Comparison of ENCODE assay signal across 19 cellular contexts in genomic region chr7:150382844-150383225, GRCh38. TPM values are rescaled to one million over a fixed set of nuclear protein-coding genes. Genes with fewer than 3 reads are reported as not detected.
DNase-seq lines count a peak whose midpoint lies in the region; ATAC-seq, FAIRE-seq and TF ChIP-seq lines count a peak whose summit lies in the region.
"Had no signal": no experiment of that assay in that cellular context is flagged by ENCODE, and none has a peak within 500 bp of the region (broad histone marks: within the 10 kb centered on the region; RNA-seq: fewer than 3 reads in every experiment).

No MANE protein-coding gene starts in this region.

- in situ Hi-C loops in HepG2 (cut with HindIII; ENCODE audit: extremely low pct_ligation_motif_present, low pct_unique_long_range_greater_than_20kb): no loop called here

- H3K9me3 ChIP-seq in HepG2 (ENCODE audit: low read length) (no peaks in the 10 kb centered on the region), right lobe of liver (no peaks in the 10 kb centered on the region), SU-DHL-6 (ENCODE audit: insufficient read depth, low read length) (no peaks in the 10 kb centered on the region), stomach (no peaks in the 10 kb centered on the region)
- H3K9me3 ChIP-seq: lower lobe of right lung, psoas muscle had no signal

- 3% methylated on average over 4 of the region's 4 CpGs for WGBS in HepG2 (ENCODE audit: low lambda C conversion rate)
- WGBS in right lobe of liver (ENCODE audit: insufficient coverage, low coverage, low lambda C conversion rate, missing lambda C conversion rate): 37% methylated on average over 3 of the region's 4 CpGs
- WGBS in stomach, 5 donors: 30 to 62% (median 34%) methylated on average over 4 of the region's 4 CpGs

- FAIRE-seq in HepG2 (lab: Jason Lieb, UNC): no peak
- FAIRE-seq: H54 had no signal

- no peak overlapping the region for H3K27ac Mint-ChIP-seq in T-cell
- H3K27ac Mint-ChIP-seq: activated CD8-positive, alpha-beta T cell treated with anti-CD3 and anti-CD28 coated beads for 36 hours; T-helper 2 cell treated with Interferon-gamma antibody and Interleukin-4, amounts not matched to agents 5 μg/mL and 100 μg/mL, for 36 hours had no signal

- peaks cover 47% of the 10 kb centered on the region for H3K79me2 ChIP-seq in HepG2 (ENCODE audit: insufficient read depth, low read length)
- H3K79me2 ChIP-seq in SU-DHL-6 (ENCODE audit: insufficient read depth, low read length): 0 out of 2 replicates have a peak, but pooled peaks cover 3% of the 10 kb centered on the region

- peak overlapping the region; percentile 94 for H3K27ac ChIP-seq in HepG2 (ENCODE audit: extremely low read length, insufficient read depth, low read length)
- H3K27ac ChIP-seq in right lobe of liver: no peak overlapping the region
- H3K27ac ChIP-seq in SU-DHL-6 (ENCODE audit: low read depth, low read length): peak overlapping the region; percentile 33
- peak overlapping the region; percentile 97 for H3K27ac ChIP-seq in layer of hippocampus (ENCODE audit: low read depth, low read length)
- peak overlapping the region in 2 of 5 donors; percentile 24 to 38 for H3K27ac ChIP-seq in stomach
- H3K27ac ChIP-seq: epithelial cell of prostate, lower lobe of right lung, psoas muscle had no signal

- H3K4me2 ChIP-seq in HepG2 (ENCODE audit: low read depth, low read length) (peak overlapping the region; percentile 81), SU-DHL-6 (ENCODE audit: low read depth, low read length, poor library complexity, severe bottlenecking) (peak overlapping the region; percentile 32)

- DNase-seq in HepG2 (ENCODE audit: low spot score) (no peak), right lobe of liver (no peak), NCI-H2107 (lab: John Stamatoyannopoulos, UW) (no peak), stomach (no peak), T-cell (no peak)
- DNase-seq: activated CD8-positive, alpha-beta T cell treated with anti-CD3 and anti-CD28 coated beads for 36 hours; activated naive CD4-positive, alpha-beta T cell; DMS79 treated with DMSO at 0.1 percent for 48 hours; lower lobe of right lung; MV-4-11; NCI-H345; psoas muscle; stimulated activated CD4-positive, alpha-beta T cell treated with anti-CD3 and anti-CD28 coated beads, Interleukin-15, amount 100 ng/mL, for 24 hours had no signal

- no peak for TF ChIP-seq CTCF in HepG2 (CRISPR knock-in tag; IDR thresholded peaks at IDR 0.05)
- TF ChIP-seq CTCF in right lobe of liver (IDR thresholded peaks at IDR 0.05): no peak
- no peak for TF ChIP-seq CTCF in SU-DHL-6 (IDR thresholded peaks at IDR 0.05; ENCODE audit: insufficient read depth, low read length, poor library complexity, severe bottlenecking)
- TF ChIP-seq CTCF in stomach (IDR thresholded peaks at IDR 0.05): no peak

- intact Hi-C loops in HepG2 (cut with micrococcal nuclease; ENCODE audit: unreplicated experiment): loop anchor here (1.0 kb wide), 1 partner anchor 28 kb away; no protein-coding TSS in a partner anchor
- intact Hi-C loops in right lobe of liver (cut with DNase I): no loop called here
- intact Hi-C loops in stomach (cut with DNase I; ENCODE audit: low total_unique reads): no loop called here

- POLR2A ChIA-PET in HepG2 (lab: Yijun Ruan, JAX): interaction anchor here (1.1 to 8.7 kb wide), 4 partner anchors 14 to 40 kb away, joined by 3 to 181 read pairs (median 76); partner anchors contain the start of genes RARRES2 and REPIN1
- POLR2A ChIA-PET in T-cell (lab: Charles Lee): no interaction called here

- H2AFZ ChIP-seq in HepG2 (ENCODE audit: low read length): no peak overlapping the region
- no peak overlapping the region for H2AFZ ChIP-seq in SU-DHL-6 (ENCODE audit: low read depth, low read length, severe bottlenecking)

- TF ChIP-seq EP300 in HepG2 (IDR thresholded peaks at IDR 0.05; ENCODE audit: low read depth in 2 of 2, low read length in 2 of 2) (no peak), HepG2 (CRISPR knock-in tag; IDR thresholded peaks at IDR 0.05; ENCODE audit: borderline replicate concordance) (no peak), stomach (IDR thresholded peaks at IDR 0.05) (no peak)

- H3K4me3 Mint-ChIP-seq in T-cell: no peak overlapping the region
- H3K4me3 Mint-ChIP-seq: activated CD8-positive, alpha-beta T cell treated with anti-CD3 and anti-CD28 coated beads for 36 hours; T-helper 2 cell treated with Interferon-gamma antibody and Interleukin-4, amounts not matched to agents 5 μg/mL and 100 μg/mL, for 36 hours had no signal

- TF ChIP-seq POLR2A in HepG2 (IDR thresholded peaks at IDR 0.05; ENCODE audit: insufficient read depth in 1 of 2, low read depth in 2 of 2, low read length in 2 of 2) (no peak), right lobe of liver (IDR thresholded peaks at IDR 0.05) (no peak), stomach (IDR thresholded peaks at IDR 0.05) (no peak)

- no peaks in the 10 kb centered on the region for H3K9me3 Mint-ChIP-seq in T-cell
- H3K9me3 Mint-ChIP-seq: activated CD8-positive, alpha-beta T cell treated with anti-CD3 and anti-CD28 coated beads for 36 hours; T-helper 2 cell treated with Interferon-gamma antibody and Interleukin-4, amounts not matched to agents 5 μg/mL and 100 μg/mL, for 36 hours had no signal

- BruUV-seq in HepG2 (replicated peaks; lab: Mats Ljungman, UMichigan): no TSS peak

- no peaks in the 10 kb centered on the region for H3K27me3 Mint-ChIP-seq in T-cell
- H3K27me3 Mint-ChIP-seq: activated CD8-positive, alpha-beta T cell treated with anti-CD3 and anti-CD28 coated beads for 36 hours had no signal

- peaks cover 3% of the 10 kb centered on the region for H3K36me3 Mint-ChIP-seq in T-cell

- TF ChIP-seq RAD21 in HepG2 (CRISPR knock-in tag; IDR thresholded peaks at IDR 0.05): no peak

- peaks cover 25 to 34% (median 31%) of the 10 kb centered on the region in 3 donors for H3K4me1 Mint-ChIP-seq in T-cell

- ATAC-seq in HepG2 (no peak), right lobe of liver (no peak), HG02885 (IDR thresholded peaks at IDR 0.05; ENCODE audit: poor library complexity, unreplicated experiment) (no peak), T-cell (replicated peaks in 1 of 4) (no peak)
- ATAC-seq: activated CD8-positive, alpha-beta T cell treated with anti-CD3 and anti-CD28 coated beads for 36 hours; lower lobe of right lung; psoas muscle had no signal

- CTCF ChIA-PET in HepG2 (lab: Yijun Ruan, JAX; ENCODE audit: low intra/inter-chr PET ratio, low total read pairs) (no interaction called here), T-cell (lab: Charles Lee) (no interaction called here)

- H3K27me3 ChIP-seq in HepG2 (ENCODE audit: control insufficient read depth in 1 of 2, insufficient read depth in 2 of 2, low read length in 2 of 2): no peaks in the 10 kb centered on the region
- H3K27me3 ChIP-seq in right lobe of liver: no peaks in the 10 kb centered on the region
- H3K27me3 ChIP-seq in SU-DHL-6 (ENCODE audit: low read length): no peaks in the 10 kb centered on the region
- H3K27me3 ChIP-seq in layer of hippocampus (ENCODE audit: control insufficient read depth, insufficient read depth, low read length): no peaks in the 10 kb centered on the region
- no peaks in the 10 kb centered on the region for H3K27me3 ChIP-seq in stomach

- H3K4me3 ChIP-seq in HepG2 (replicated peaks in 1 of 3; ENCODE audit: insufficient read depth in 1 of 3, low read depth in 2 of 3, low read length in 3 of 3): peak overlapping the region in 2 of 3 experiments; percentile 28 to 56; a peak in 3 of 6 replicates
- H3K4me3 ChIP-seq in right lobe of liver: no peak overlapping the region
- no peak overlapping the region for H3K4me3 ChIP-seq in SU-DHL-6 (ENCODE audit: insufficient read depth, low read length, poor library complexity, severe bottlenecking)
- H3K4me3 ChIP-seq in stomach: no peak overlapping the region
- H3K4me3 ChIP-seq: lower lobe of right lung, psoas muscle had no signal

- H3K9me2 ChIP-seq in SU-DHL-6 (replicated peaks; ENCODE audit: insufficient read depth, low read length): no peaks in the 10 kb centered on the region

- H3K36me3 ChIP-seq in HepG2 (replicated peaks in 1 of 2; ENCODE audit: control insufficient read depth in 1 of 2, insufficient read depth in 2 of 2, low read length in 2 of 2) (no peaks in the 10 kb centered on the region), right lobe of liver (no peaks in the 10 kb centered on the region), SU-DHL-6 (ENCODE audit: low read length) (no peaks in the 10 kb centered on the region), stomach (peaks cover 0 to 6% (median 0%) of the 10 kb centered on the region in 4 donors)
- H3K36me3 ChIP-seq: lower lobe of right lung had no signal

- peaks cover 83% of the 10 kb centered on the region for H3K4me1 ChIP-seq in HepG2 (ENCODE audit: insufficient read depth, low read length)
- H3K4me1 ChIP-seq in right lobe of liver: peaks cover 0 to 44% (median 15%) of the 10 kb centered on the region in 4 donors
- H3K4me1 ChIP-seq in stomach: peaks cover 13 to 66% (median 51%) of the 10 kb centered on the region in 4 donors

- H3K9ac ChIP-seq in HepG2 (ENCODE audit: insufficient read depth, low read depth, low read length): peak overlapping the region; percentile 63
- peak overlapping the region; percentile 7; the same call in 1 of the 2 replicates for H3K9ac ChIP-seq in SU-DHL-6 (ENCODE audit: low read length)

- H3F3A ChIP-seq in SU-DHL-6 (ENCODE audit: insufficient read depth): peaks cover 8% of the 10 kb centered on the region

- H4K20me1 ChIP-seq in HepG2 (ENCODE audit: insufficient read depth, low read length): peaks cover 3% of the 10 kb centered on the region; the same call in 1 of the 2 replicates
- H4K20me1 ChIP-seq in SU-DHL-6 (ENCODE audit: low read depth, low read length): no peaks in the 10 kb centered on the region

RNA-seq across cellular contexts. Expression of gene ZNF775, which starts 3.7 kb away (rescaled TPM):
- total RNA-seq in HepG2 (2016; rRNA removed; fragmentation: Illumina TruSeq; extraction: Trizol) (3.1 and 4.5 TPM in 2 replicates), right lobe of liver (1 to 10 TPM in 3 of 6 experiments, under 1 TPM in 3; 0.44 to 1.6 (median 0.96) TPM), stomach (10 to 100 TPM in 2 of 5 donors, 1 to 10 TPM in 1, not detected in 2; 2.0 to 17.0 (median 14.8) TPM), T-cell (1 to 10 TPM; 1.9 to 8.6 (median 6.3) TPM)
- 0.71 TPM in 2 replicates for total RNA-seq in HepG2 (2016; cell fraction: cytosol; rRNA removed; fragmentation: Illumina TruSeq; extraction: Trizol; ENCODE audit: low read depth)
- total RNA-seq in HepG2 (2016; cell fraction: insoluble cytoplasmic fraction; rRNA removed; fragmentation: Illumina TruSeq; extraction: Trizol): 3.6 and 3.8 TPM in 2 replicates
- total RNA-seq in HepG2 (2016; cell fraction: membrane; rRNA removed; fragmentation: Illumina TruSeq; extraction: Trizol): 1.9 and 2.5 TPM in 2 replicates
- total RNA-seq in HepG2 (2016; cell fraction: nucleus; rRNA removed; fragmentation: Illumina TruSeq; extraction: Trizol): 1.8 and 3.2 TPM in 2 replicates
- polyA plus RNA-seq in HepG2 (2011; rRNA removed) (3.2 and 3.8 TPM in 2 replicates), stomach (1 to 10 TPM; 1.8 to 2.6 (median 2.4) TPM)
- polyA plus RNA-seq in HepG2 (2011; cell fraction: cytosol; rRNA removed): 2.6 and 4.5 TPM in 2 replicates
- polyA plus RNA-seq in HepG2 (2011; cell fraction: nucleus; rRNA removed): 5.8 and 5.9 TPM in 2 replicates
- 2.1 and 3.1 TPM in 2 replicates for polyA plus RNA-seq in HepG2 (2012)
- polyA plus RNA-seq in HepG2 (2016; cell fraction: cytosol; fragmentation: Illumina TruSeq; extraction: Trizol; ENCODE audit: low read depth): 0.67 and 0.68 TPM in 2 replicates
- polyA plus RNA-seq in HepG2 (2016; cell fraction: insoluble cytoplasmic fraction; fragmentation: Illumina TruSeq; extraction: Trizol; ENCODE audit: low read depth): 3.7 and 4.2 TPM in 2 replicates
- polyA plus RNA-seq in HepG2 (2016; cell fraction: membrane; fragmentation: Illumina TruSeq; extraction: Trizol; ENCODE audit: low read depth): 1.2 and 1.8 TPM in 2 replicates
- polyA plus RNA-seq in HepG2 (2016; cell fraction: nucleus; fragmentation: Illumina TruSeq; extraction: Trizol; ENCODE audit: insufficient read depth, low read depth): 5.2 and 9.1 TPM in 2 replicates
- polyA minus RNA-seq in HepG2 (2011; rRNA and poly(A)+ RNA removed; ENCODE audit: low replicate concordance): 0.37 and 3.7 TPM in 2 replicates
- polyA minus RNA-seq in HepG2 (2011; cell fraction: cytosol; rRNA and poly(A)+ RNA removed): 2.5 and 3.9 TPM in 2 replicates
- 1.8 and 2.4 TPM in 2 replicates for polyA minus RNA-seq in HepG2 (2011; cell fraction: nucleus; rRNA and poly(A)+ RNA removed)

RNA-seq across cellular contexts. Expression of gene REPIN1, which starts 14.2 kb away (rescaled TPM):
- total RNA-seq in HepG2 (2016; rRNA removed; fragmentation: Illumina TruSeq; extraction: Trizol): 86.4 and 108 TPM in 2 replicates
- 34.3 and 36.1 TPM in 2 replicates for total RNA-seq in HepG2 (2016; cell fraction: cytosol; rRNA removed; fragmentation: Illumina TruSeq; extraction: Trizol; ENCODE audit: low read depth)
- 77.5 and 106 TPM in 2 replicates for total RNA-seq in HepG2 (2016; cell fraction: insoluble cytoplasmic fraction; rRNA removed; fragmentation: Illumina TruSeq; extraction: Trizol)
- 112 and 119 TPM in 2 replicates for total RNA-seq in HepG2 (2016; cell fraction: membrane; rRNA removed; fragmentation: Illumina TruSeq; extraction: Trizol)
- total RNA-seq in HepG2 (2016; cell fraction: nucleus; rRNA removed; fragmentation: Illumina TruSeq; extraction: Trizol): 81.1 and 91.5 TPM in 2 replicates
- polyA plus RNA-seq in HepG2 (2011; rRNA removed): 69.9 and 87.9 TPM in 2 replicates
- 58.9 and 82.1 TPM in 2 replicates for polyA plus RNA-seq in HepG2 (2011; cell fraction: cytosol; rRNA removed)
- polyA plus RNA-seq in HepG2 (2011; cell fraction: nucleus; rRNA removed): 189 and 195 TPM in 2 replicates
- 52.5 and 64.7 TPM in 2 replicates for polyA plus RNA-seq in HepG2 (2012)
- polyA plus RNA-seq in HepG2 (2016; cell fraction: cytosol; fragmentation: Illumina TruSeq; extraction: Trizol; ENCODE audit: low read depth): 22.0 and 24.7 TPM in 2 replicates
- polyA plus RNA-seq in HepG2 (2016; cell fraction: insoluble cytoplasmic fraction; fragmentation: Illumina TruSeq; extraction: Trizol; ENCODE audit: low read depth): 82.2 and 105 TPM in 2 replicates
- polyA plus RNA-seq in HepG2 (2016; cell fraction: membrane; fragmentation: Illumina TruSeq; extraction: Trizol; ENCODE audit: low read depth): 77.8 and 77.9 TPM in 2 replicates
- 138 and 155 TPM in 2 replicates for polyA plus RNA-seq in HepG2 (2016; cell fraction: nucleus; fragmentation: Illumina TruSeq; extraction: Trizol; ENCODE audit: insufficient read depth, low read depth)
- polyA minus RNA-seq in HepG2 (2011; rRNA and poly(A)+ RNA removed; ENCODE audit: low replicate concordance): 81.7 and 98.0 TPM in 2 replicates
- 35.3 and 35.6 TPM in 2 replicates for polyA minus RNA-seq in HepG2 (2011; cell fraction: cytosol; rRNA and poly(A)+ RNA removed)
- 50.5 and 54.6 TPM in 2 replicates for polyA minus RNA-seq in HepG2 (2011; cell fraction: nucleus; rRNA and poly(A)+ RNA removed)
- 100 to 1,000 TPM in 2 of 6 experiments, 10 to 100 TPM in 4; 56.2 to 133 (median 73.5) TPM for total RNA-seq in right lobe of liver
- total RNA-seq in stomach: 100 to 1,000 TPM in 3 of 5 donors, 10 to 100 TPM in 2; 44.2 to 298 (median 104) TPM
- 10 to 100 TPM; 35.9 to 41.5 (median 36.4) TPM for polyA plus RNA-seq in stomach
- 100 to 1,000 TPM in 3 of 5 donors, 10 to 100 TPM in 2; 64.0 to 110 (median 101) TPM for total RNA-seq in T-cell

RNA-seq across cellular contexts. Expression of gene RARRES2, which starts 41.4 kb away (rescaled TPM):
- total RNA-seq in HepG2 (2016; rRNA removed; fragmentation: Illumina TruSeq; extraction: Trizol) (94.6 and 172 TPM in 2 replicates), right lobe of liver (100 to 1,000 TPM; 552 to 948 (median 788) TPM), stomach (100 to 1,000 TPM in 1 of 5 donors, 10 to 100 TPM in 4; 33.5 to 244 (median 70.9) TPM), T-cell (1 to 10 TPM in 3 of 5 donors, not detected in 2; 2.7 to 3.2 (median 2.7) TPM)
- total RNA-seq in HepG2 (2016; cell fraction: cytosol; rRNA removed; fragmentation: Illumina TruSeq; extraction: Trizol; ENCODE audit: low read depth): 63.6 and 75.7 TPM in 2 replicates
- total RNA-seq in HepG2 (2016; cell fraction: insoluble cytoplasmic fraction; rRNA removed; fragmentation: Illumina TruSeq; extraction: Trizol): 93.3 and 178 TPM in 2 replicates
- total RNA-seq in HepG2 (2016; cell fraction: membrane; rRNA removed; fragmentation: Illumina TruSeq; extraction: Trizol): 68.9 and 86.6 TPM in 2 replicates
- total RNA-seq in HepG2 (2016; cell fraction: nucleus; rRNA removed; fragmentation: Illumina TruSeq; extraction: Trizol): 126 and 156 TPM in 2 replicates
- polyA plus RNA-seq in HepG2 (2011; rRNA removed) (134 and 157 TPM in 2 replicates), stomach (100 to 1,000 TPM; 161 to 232 (median 197) TPM)
- polyA plus RNA-seq in HepG2 (2011; cell fraction: cytosol; rRNA removed): 197 and 233 TPM in 2 replicates
- 164 and 202 TPM in 2 replicates for polyA plus RNA-seq in HepG2 (2011; cell fraction: nucleus; rRNA removed)
- polyA plus RNA-seq in HepG2 (2012): 37.9 and 77.4 TPM in 2 replicates
- 96.7 and 115 TPM in 2 replicates for polyA plus RNA-seq in HepG2 (2016; cell fraction: cytosol; fragmentation: Illumina TruSeq; extraction: Trizol; ENCODE audit: low read depth)
- polyA plus RNA-seq in HepG2 (2016; cell fraction: insoluble cytoplasmic fraction; fragmentation: Illumina TruSeq; extraction: Trizol; ENCODE audit: low read depth): 134 and 138 TPM in 2 replicates
- polyA plus RNA-seq in HepG2 (2016; cell fraction: membrane; fragmentation: Illumina TruSeq; extraction: Trizol; ENCODE audit: low read depth): 82.1 and 99.5 TPM in 2 replicates
- polyA plus RNA-seq in HepG2 (2016; cell fraction: nucleus; fragmentation: Illumina TruSeq; extraction: Trizol; ENCODE audit: insufficient read depth, low read depth): 420 and 455 TPM in 2 replicates
- 22.1 TPM in 1 of 2 replicates, not detected in the other for polyA minus RNA-seq in HepG2 (2011; rRNA and poly(A)+ RNA removed; ENCODE audit: low replicate concordance)
- polyA minus RNA-seq in HepG2 (2011; cell fraction: cytosol; rRNA and poly(A)+ RNA removed): 17.4 and 20.0 TPM in 2 replicates
- 6.1 and 7.3 TPM in 2 replicates for polyA minus RNA-seq in HepG2 (2011; cell fraction: nucleus; rRNA and poly(A)+ RNA removed)
- total RNA-seq: activated CD8-positive, alpha-beta T cell treated with anti-CD3 and anti-CD28 coated beads for 36 hours had no signal

RNA-seq across cellular contexts. Expression of gene ACTR3C, which starts 59.5 kb away (rescaled TPM):
- total RNA-seq in HepG2 (2016; rRNA removed; fragmentation: Illumina TruSeq; extraction: Trizol) (4.1 and 7.5 TPM in 2 replicates), right lobe of liver (10 to 100 TPM; 30.0 to 36.5 (median 32.7) TPM), stomach (10 to 100 TPM in 3 of 5 donors, 1 to 10 TPM in 2; 2.3 to 68.7 (median 16.2) TPM), T-cell (10 to 100 TPM in 4 of 5 donors, 1 to 10 TPM in 1; 9.2 to 14.6 (median 12.4) TPM)
- total RNA-seq in HepG2 (2016; cell fraction: cytosol; rRNA removed; fragmentation: Illumina TruSeq; extraction: Trizol; ENCODE audit: low read depth): 7.2 and 7.8 TPM in 2 replicates
- total RNA-seq in HepG2 (2016; cell fraction: insoluble cytoplasmic fraction; rRNA removed; fragmentation: Illumina TruSeq; extraction: Trizol): 3.7 and 6.7 TPM in 2 replicates
- 4.8 and 5.6 TPM in 2 replicates for total RNA-seq in HepG2 (2016; cell fraction: membrane; rRNA removed; fragmentation: Illumina TruSeq; extraction: Trizol)
- total RNA-seq in HepG2 (2016; cell fraction: nucleus; rRNA removed; fragmentation: Illumina TruSeq; extraction: Trizol): 17.1 and 19.7 TPM in 2 replicates
- polyA plus RNA-seq in HepG2 (2011; rRNA removed) (3.2 and 3.8 TPM in 2 replicates), stomach (10 to 100 TPM in 1 of 3 donors, 1 to 10 TPM in 2; 3.1 to 10.1 (median 7.0) TPM)
- polyA plus RNA-seq in HepG2 (2011; cell fraction: cytosol; rRNA removed): 2.5 and 2.7 TPM in 2 replicates
- 4.0 and 4.3 TPM in 2 replicates for polyA plus RNA-seq in HepG2 (2011; cell fraction: nucleus; rRNA removed)
- polyA plus RNA-seq in HepG2 (2012): 1.2 and 1.4 TPM in 2 replicates
- polyA plus RNA-seq in HepG2 (2016; cell fraction: cytosol; fragmentation: Illumina TruSeq; extraction: Trizol; ENCODE audit: low read depth): 0.95 and 2.7 TPM in 2 replicates
- 1.9 and 3.9 TPM in 2 replicates for polyA plus RNA-seq in HepG2 (2016; cell fraction: insoluble cytoplasmic fraction; fragmentation: Illumina TruSeq; extraction: Trizol; ENCODE audit: low read depth)
- 1.4 and 1.6 TPM in 2 replicates for polyA plus RNA-seq in HepG2 (2016; cell fraction: membrane; fragmentation: Illumina TruSeq; extraction: Trizol; ENCODE audit: low read depth)
- polyA plus RNA-seq in HepG2 (2016; cell fraction: nucleus; fragmentation: Illumina TruSeq; extraction: Trizol; ENCODE audit: insufficient read depth, low read depth): 4.9 and 8.0 TPM in 2 replicates
- 10.0 and 39.9 TPM in 2 replicates for polyA minus RNA-seq in HepG2 (2011; rRNA and poly(A)+ RNA removed; ENCODE audit: low replicate concordance)
- 2.6 and 3.3 TPM in 2 replicates for polyA minus RNA-seq in HepG2 (2011; cell fraction: cytosol; rRNA and poly(A)+ RNA removed)
- 44.3 and 59.4 TPM in 2 replicates for polyA minus RNA-seq in HepG2 (2011; cell fraction: nucleus; rRNA and poly(A)+ RNA removed)

RNA-seq across cellular contexts. Expression of gene LRRC61, which starts 59.7 kb away (rescaled TPM):
- 34.8 and 38.4 TPM in 2 replicates for total RNA-seq in HepG2 (2016; rRNA removed; fragmentation: Illumina TruSeq; extraction: Trizol)
- total RNA-seq in HepG2 (2016; cell fraction: cytosol; rRNA removed; fragmentation: Illumina TruSeq; extraction: Trizol; ENCODE audit: low read depth): 10.3 and 10.8 TPM in 2 replicates
- total RNA-seq in HepG2 (2016; cell fraction: insoluble cytoplasmic fraction; rRNA removed; fragmentation: Illumina TruSeq; extraction: Trizol): 30.5 and 35.2 TPM in 2 replicates
- 34.2 and 36.9 TPM in 2 replicates for total RNA-seq in HepG2 (2016; cell fraction: membrane; rRNA removed; fragmentation: Illumina TruSeq; extraction: Trizol)
- 25.0 and 31.2 TPM in 2 replicates for total RNA-seq in HepG2 (2016; cell fraction: nucleus; rRNA removed; fragmentation: Illumina TruSeq; extraction: Trizol)
- polyA plus RNA-seq in HepG2 (2011; rRNA removed): 33.0 and 42.2 TPM in 2 replicates
- 34.7 and 58.3 TPM in 2 replicates for polyA plus RNA-seq in HepG2 (2011; cell fraction: cytosol; rRNA removed)
- polyA plus RNA-seq in HepG2 (2011; cell fraction: nucleus; rRNA removed): 25.0 and 33.0 TPM in 2 replicates
- 22.2 and 36.3 TPM in 2 replicates for polyA plus RNA-seq in HepG2 (2012)
- polyA plus RNA-seq in HepG2 (2016; cell fraction: cytosol; fragmentation: Illumina TruSeq; extraction: Trizol; ENCODE audit: low read depth): 19.9 and 25.0 TPM in 2 replicates
- 36.4 and 46.3 TPM in 2 replicates for polyA plus RNA-seq in HepG2 (2016; cell fraction: insoluble cytoplasmic fraction; fragmentation: Illumina TruSeq; extraction: Trizol; ENCODE audit: low read depth)
- 41.1 and 42.5 TPM in 2 replicates for polyA plus RNA-seq in HepG2 (2016; cell fraction: membrane; fragmentation: Illumina TruSeq; extraction: Trizol; ENCODE audit: low read depth)
- 34.8 and 36.2 TPM in 2 replicates for polyA plus RNA-seq in HepG2 (2016; cell fraction: nucleus; fragmentation: Illumina TruSeq; extraction: Trizol; ENCODE audit: insufficient read depth, low read depth)
- polyA minus RNA-seq in HepG2 (2011; rRNA and poly(A)+ RNA removed; ENCODE audit: low replicate concordance): 45.8 and 71.1 TPM in 2 replicates
- 33.7 and 34.5 TPM in 2 replicates for polyA minus RNA-seq in HepG2 (2011; cell fraction: cytosol; rRNA and poly(A)+ RNA removed)
- polyA minus RNA-seq in HepG2 (2011; cell fraction: nucleus; rRNA and poly(A)+ RNA removed): 13.3 and 15.4 TPM in 2 replicates
- total RNA-seq in right lobe of liver: 10 to 100 TPM; 13.0 to 33.0 (median 19.1) TPM
- 10 to 100 TPM in 3 of 5 donors, not detected in 2; 11.6 to 15.9 (median 14.2) TPM for total RNA-seq in stomach
- polyA plus RNA-seq in stomach: 1 to 10 TPM; 5.6 to 7.6 (median 7.4) TPM
- total RNA-seq in T-cell: 10 to 100 TPM in 4 of 5 donors, 1 to 10 TPM in 1; 8.8 to 21.4 (median 16.6) TPM

Comparison
In these comparisons a context has a peak if more than half of its experiments do, and no peak if none do; other contexts are left out.
1. H3K27ac ChIP-seq: peak in HepG2 (single experiment), SU-DHL-6 (single experiment) and layer of hippocampus (single experiment); none in right lobe of liver (0 of 3).
2. H3K4me3 ChIP-seq: peak in HepG2 (2 of 3); none in right lobe of liver (0 of 3), SU-DHL-6 (single experiment) and stomach (0 of 4).
3. RNA of gene RARRES2, which starts 41.4 kb away (total RNA-seq): 552 to 948 TPM in right lobe of liver, 63.6 to 178 TPM in HepG2 and 33.5 to 244 TPM in stomach; 2.7 to 3.2 TPM in T-cell; every median in the first group is over 4 times any median in the second.